18 cellular contexts compared by ENCODE assay signal in the genomic region with DNA sequence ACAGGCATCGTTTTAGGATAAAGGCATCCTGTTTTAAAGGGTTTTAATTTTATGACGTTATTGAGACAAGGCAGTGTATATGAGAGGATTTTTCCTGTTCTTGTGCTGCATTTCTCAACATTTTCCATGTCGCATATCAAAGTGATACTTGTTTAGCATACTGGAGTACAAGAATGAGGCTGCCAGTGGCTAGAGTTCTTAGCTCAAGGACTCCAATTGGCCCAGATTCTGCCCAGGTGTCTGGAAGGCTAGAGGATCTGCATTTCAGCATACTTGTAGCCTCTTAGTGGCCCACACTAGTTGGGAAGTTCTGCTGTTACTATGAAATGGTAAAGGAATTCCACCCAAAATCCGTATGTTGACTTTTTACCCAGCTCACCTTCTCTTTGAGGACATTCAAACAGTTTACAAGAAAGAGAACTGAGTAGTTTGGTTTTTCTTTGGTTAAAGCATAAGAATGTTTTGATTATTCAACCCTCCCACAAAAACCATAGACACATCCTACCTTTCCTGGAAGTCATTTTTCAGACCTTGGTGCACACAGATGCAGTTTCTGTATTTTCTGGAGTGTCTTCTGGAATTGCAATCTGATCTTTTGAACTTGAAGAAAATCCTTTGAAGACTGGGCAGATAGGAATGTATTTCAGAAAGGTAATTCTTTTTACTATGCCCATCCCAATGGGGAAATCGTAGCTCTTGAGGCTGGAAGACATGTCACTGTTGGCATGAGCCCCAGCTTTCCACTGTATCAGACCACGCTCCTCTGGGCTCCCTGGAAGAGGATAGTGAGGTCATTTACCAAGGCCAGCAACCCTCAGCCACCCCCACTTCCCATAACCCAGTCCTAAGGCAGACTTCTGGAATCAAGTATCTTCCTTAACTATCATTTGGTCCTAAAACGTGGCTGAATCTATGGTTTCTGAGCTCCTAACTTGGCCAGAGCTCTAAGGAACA. TPM values are rescaled to one million over a fixed set of nuclear protein-coding genes. Genes with fewer than 3 reads are reported as not detected.
DNase-seq lines count a peak whose midpoint lies in the region; ATAC-seq, FAIRE-seq and TF ChIP-seq lines count a peak whose summit lies in the region.
"Had no signal": no experiment of that assay in that cellular context is flagged by ENCODE, and none has a peak within 500 bp of the region (broad histone marks: within the 10 kb centered on the region; RNA-seq: fewer than 3 reads in every experiment).

No MANE protein-coding gene starts in this region.

- H3K9ac ChIP-seq in DND-41 (ENCODE audit: low read depth, low read length) (no peak overlapping the region), K562 (ENCODE audit: insufficient read depth in 1 of 2, low read depth in 2 of 2, low read length in 2 of 2) (no peak overlapping the region)
- H3K9ac ChIP-seq: BLaER1 had no signal

- CTCF ChIA-PET in K562 (lab: Yijun Ruan, JAX; ENCODE audit: low intra/inter-chr PET ratio) = no interaction called here

- POLR2A ChIA-PET in K562 (lab: Yijun Ruan, JAX) = interaction anchor here (0.6 to 2.4 kb wide), 8 partner anchors 10 to 412 kb away, joined by 3 to 8 read pairs (median 4); a partner anchor contains a TSS

- H3K27me3 Mint-ChIP-seq in natural killer cell treated with Interleukin-12 subunit alpha and Interleukin-12 subunit beta and Interleukin-15 and Interleukin-18, amount 100 ng/mL, for 72 hours = no peaks in the 10 kb centered on the region
- H3K27me3 Mint-ChIP-seq: effector memory CD8-positive, alpha-beta T cell had no signal

- DNase-seq in DND-41 (no peak), NCI-H226 (peak; percentile 44), K562 (ENCODE audit: extremely low read depth in 1 of 4, low spot score in 3 of 4) (no peak), germinal center (ENCODE audit: low spot score) (no peak), suprapubic skin (ENCODE audit: low spot score in 2 of 2) (no peak)
- DNase-seq in natural killer cell treated with Interleukin-12 subunit alpha and Interleukin-12 subunit beta and Interleukin-15 and Interleukin-18, amount 100 ng/mL, for 72 hours (ENCODE audit: low spot score) = no peak
- DNase-seq: DMS79; effector memory CD8-positive, alpha-beta T cell; foreskin melanocyte; NCI-H2029; SIG-M5; stimulated activated CD4-positive, alpha-beta T cell treated with anti-CD3 and anti-CD28 coated beads, Interleukin-12 subunit alpha, Interleukin-12 subunit beta, amount 100 ng/mL, for 4 hours; upper lobe of left lung had no signal

- no peak for TF ChIP-seq RAD21 in K562 (CRISPR knock-in tag; conservative IDR thresholded peaks at IDR 0.05 in 1 of 2, IDR thresholded peaks at IDR 0.05 in 1 of 2)

- no peaks in the 10 kb centered on the region for H3K4me1 ChIP-seq in DND-41 (ENCODE audit: insufficient read depth, low read length)
- no peaks in the 10 kb centered on the region for H3K4me1 ChIP-seq in K562 (replicated peaks in 1 of 2; ENCODE audit: control insufficient read depth in 2 of 2, insufficient read depth in 2 of 2, low read length in 2 of 2)
- peaks cover 11% of the 10 kb centered on the region for H3K4me1 ChIP-seq in suprapubic skin
- H3K4me1 ChIP-seq: upper lobe of left lung had no signal

- H3K79me2 ChIP-seq in DND-41 (ENCODE audit: insufficient read depth, low read length) = peaks cover 13% of the 10 kb centered on the region
- no peaks in the 10 kb centered on the region for H3K79me2 ChIP-seq in K562 (ENCODE audit: control insufficient read depth, insufficient read depth, low read length)

- intact Hi-C loops in K562 (cut with micrococcal nuclease) = no loop called here

- TF ChIP-seq EP300 in K562 (IDR thresholded peaks at IDR 0.05; ENCODE audit: low read length) (no peak), suprapubic skin (IDR thresholded peaks at IDR 0.05) (no peak)

- no peak for FAIRE-seq in K562 (lab: Jason Lieb, UNC)
- FAIRE-seq: bronchial epithelial cell had no signal

- peak overlapping the region; percentile 21 to 56 for H3K27ac Mint-ChIP-seq in natural killer cell treated with Interleukin-12 subunit alpha and Interleukin-12 subunit beta and Interleukin-15 and Interleukin-18, amount 100 ng/mL, for 72 hours

- TF ChIP-seq CTCF in DND-41 (IDR thresholded peaks at IDR 0.05; ENCODE audit: borderline replicate concordance, extremely low read depth, low read length, poor library complexity, severe bottlenecking) = no peak
- no peak for TF ChIP-seq CTCF in K562 (IDR thresholded peaks at IDR 0.05 in 2 of 3, conservative IDR thresholded peaks at IDR 0.05 in 1 of 3; ENCODE audit: insufficient read depth in 2 of 3, low read depth in 1 of 3, low read length in 3 of 3)
- no peak for TF ChIP-seq CTCF in suprapubic skin (IDR thresholded peaks at IDR 0.05)

- in situ Hi-C loops in K562 (cut with MboI) = no loop called here

- H3K27ac ChIP-seq in DND-41 (ENCODE audit: low read length) (0 out of 2 replicates have a peak overlapping the region, but pooled peaks have one; percentile 2), K562 (ENCODE audit: extremely low read depth, low read depth, low read length) (no peak overlapping the region), suprapubic skin (no peak overlapping the region)
- H3K27ac ChIP-seq: BLaER1, upper lobe of left lung had no signal

- H2AFZ ChIP-seq in DND-41 (ENCODE audit: low read depth, low read length) (no peak overlapping the region), K562 (ENCODE audit: low read depth, low read length) (no peak overlapping the region)

- ATAC-seq in DND-41 (ENCODE audit: insufficient read depth, low read depth) = no peak
- no peak for ATAC-seq in K562
- no peak for ATAC-seq in natural killer cell treated with Interleukin-12 subunit alpha and Interleukin-12 subunit beta and Interleukin-15 and Interleukin-18, amount 100 ng/mL, for 72 hours
- ATAC-seq in GM21447 (IDR thresholded peaks at IDR 0.05; ENCODE audit: unreplicated experiment) = no peak
- ATAC-seq: effector memory CD8-positive, alpha-beta T cell had no signal

- H4K20me1 ChIP-seq in DND-41 (ENCODE audit: insufficient read depth, low read length) = 0 out of 2 replicates have a peak, but pooled peaks cover 9% of the 10 kb centered on the region
- H4K20me1 ChIP-seq in K562 (replicated peaks; ENCODE audit: control insufficient read depth, insufficient read depth, low read length) = peaks cover under 1% of the 10 kb centered on the region; the same call in 1 of the 2 replicates

- H3K36me3 ChIP-seq in DND-41 (ENCODE audit: insufficient read depth, low read length) = peaks cover 69% of the 10 kb centered on the region
- H3K36me3 ChIP-seq in K562 (ENCODE audit: control insufficient read depth, insufficient read depth, low read length) = peaks cover 40% of the 10 kb centered on the region
- peaks cover 57% of the 10 kb centered on the region for H3K36me3 ChIP-seq in suprapubic skin

- H3K27me3 ChIP-seq in DND-41 (ENCODE audit: insufficient read depth, low read length, poor library complexity) (no peaks in the 10 kb centered on the region), K562 (ENCODE audit: control insufficient read depth in 2 of 2, insufficient read depth in 2 of 2, low read length in 2 of 2) (no peaks in the 10 kb centered on the region), suprapubic skin (no peaks in the 10 kb centered on the region)
- H3K27me3 ChIP-seq: BLaER1, upper lobe of left lung had no signal

- peaks cover 5 to 6% of the 10 kb centered on the region in 2 donors for H3K4me1 Mint-ChIP-seq in natural killer cell treated with Interleukin-12 subunit alpha and Interleukin-12 subunit beta and Interleukin-15 and Interleukin-18, amount 100 ng/mL, for 72 hours (ENCODE audit: low read depth in 2 of 2)

- WGBS in K562 (ENCODE audit: insufficient coverage, low coverage, missing lambda C conversion rate) = 70% methylated on average over 7 of the region's 7 CpGs
- WGBS in suprapubic skin = 81% methylated on average over 7 of the region's 7 CpGs

- TF ChIP-seq POLR2A in K562 (conservative IDR thresholded peaks at IDR 0.05) (no peak), suprapubic skin (IDR thresholded peaks at IDR 0.05) (no peak)

- no peaks in the 10 kb centered on the region for H3K9me1 ChIP-seq in K562 (ENCODE audit: control insufficient read depth, insufficient read depth, low read length)

- BruUV-seq in K562 (replicated peaks; lab: Mats Ljungman, UMichigan) = TSS peak; percentile 7

- H3K4me3 Mint-ChIP-seq in natural killer cell treated with Interleukin-12 subunit alpha and Interleukin-12 subunit beta and Interleukin-15 and Interleukin-18, amount 100 ng/mL, for 72 hours = no peak overlapping the region
- H3K4me3 Mint-ChIP-seq: effector memory CD8-positive, alpha-beta T cell had no signal

- H3K36me3 Mint-ChIP-seq in natural killer cell treated with Interleukin-12 subunit alpha and Interleukin-12 subunit beta and Interleukin-15 and Interleukin-18, amount 100 ng/mL, for 72 hours = peaks cover 9% of the 10 kb centered on the region

- H3K9me3 Mint-ChIP-seq in natural killer cell treated with Interleukin-12 subunit alpha and Interleukin-12 subunit beta and Interleukin-15 and Interleukin-18, amount 100 ng/mL, for 72 hours = no peaks in the 10 kb centered on the region
- H3K9me3 Mint-ChIP-seq: effector memory CD8-positive, alpha-beta T cell had no signal

- H3K9me3 ChIP-seq in DND-41 (ENCODE audit: insufficient read depth, low read length, severe bottlenecking) (no peaks in the 10 kb centered on the region), K562 (replicated peaks; ENCODE audit: control insufficient read depth, insufficient read depth, low read depth, low read length) (no peaks in the 10 kb centered on the region), suprapubic skin (no peaks in the 10 kb centered on the region)
- H3K9me3 ChIP-seq: BLaER1, upper lobe of left lung had no signal

- H3K4me2 ChIP-seq in DND-41 (ENCODE audit: insufficient read depth, low read length) = no peak overlapping the region
- H3K4me2 ChIP-seq in K562 (ENCODE audit: insufficient read depth, low read length) = no peak overlapping the region
- H3K4me2 ChIP-seq: BLaER1 had no signal

- no peak overlapping the region for H3K4me3 ChIP-seq in DND-41 (ENCODE audit: low read depth in 1 of 2, low read length in 2 of 2)
- no peak overlapping the region for H3K4me3 ChIP-seq in K562
- no peak overlapping the region for H3K4me3 ChIP-seq in suprapubic skin
- H3K4me3 ChIP-seq: BLaER1, upper lobe of left lung had no signal

RNA-seq across cellular contexts. Expression of a gene that starts 11.3 kb away (rescaled TPM):
- total RNA-seq in K562 (2011; cell fraction: chromatin; rRNA removed; ENCODE audit: low replicate concordance) = 1.0 TPM in 1 of 2 replicates, not detected in the other
- total RNA-seq in K562 (2011; cell fraction: nucleolus; rRNA removed) = 0.79 and 1.2 TPM in 2 replicates
- 1.5 and 1.7 TPM in 2 replicates for total RNA-seq in K562 (2011; cell fraction: nucleoplasm; rRNA removed)
- not detected in 2 replicates for total RNA-seq in K562 (2014; rRNA removed)
- total RNA-seq in K562 (2014; rRNA removed; fragmentation: Illumina TruSeq; extraction: Trizol) = not detected in 2 replicates
- total RNA-seq in K562 (2015; rRNA removed; fragmentation: Illumina TruSeq; extraction: Trizol) = not detected in 2 replicates
- total RNA-seq in K562 (2021) = 0.40 TPM in 1 of 2 replicates, not detected in the other
- 0.08 TPM in 1 of 2 replicates, not detected in the other for polyA plus RNA-seq in K562 (2011; rRNA removed)
- polyA plus RNA-seq in K562 (2011; cell fraction: cytosol; rRNA removed) = 0.10 TPM in 1 of 2 replicates, not detected in the other
- polyA plus RNA-seq in K562 (2011; cell fraction: nucleus; rRNA removed) = 0.37 and 0.81 TPM in 2 replicates
- 0.25 and 0.58 TPM in 2 replicates for polyA plus RNA-seq in K562 (2012)
- 0.04 TPM in 1 of 2 replicates, not detected in the other for polyA plus RNA-seq in K562 (2014; fragmentation: Illumina TruSeq; extraction: Trizol)
- under 1 TPM; 0.03 to 0.06 TPM for polyA plus RNA-seq in K562 (2014; fragmentation: Nextera tagmentation; extraction: Ambion mirVana)
- polyA plus RNA-seq in K562 (2014; rRNA removed) = 0.20 TPM in 1 of 2 replicates, not detected in the other
- polyA minus RNA-seq in K562 (2011; rRNA and poly(A)+ RNA removed) = 0.21 TPM in 1 of 2 replicates, not detected in the other
- not detected in 2 replicates for polyA minus RNA-seq in K562 (2011; cell fraction: cytosol; rRNA and poly(A)+ RNA removed)
- 0.13 TPM in 1 of 2 replicates, not detected in the other for polyA minus RNA-seq in K562 (2011; cell fraction: nucleus; rRNA and poly(A)+ RNA removed)
- total RNA-seq in natural killer cell treated with Interleukin-12 subunit alpha and Interleukin-12 subunit beta and Interleukin-15 and Interleukin-18, amount 100 ng/mL, for 72 hours = under 1 TPM; 0.36 to 0.78 TPM
- 1 to 10 TPM in 3 of 4 donors, not detected in 1; 2.3 to 6.4 (median 3.0) TPM for total RNA-seq in suprapubic skin
- total RNA-seq: bronchial epithelial cell, LHCN-M2, osteocyte had no signal

RNA-seq across cellular contexts. Expression of a gene that starts 18.0 kb away (rescaled TPM):
- total RNA-seq in K562 (2011; cell fraction: chromatin; rRNA removed; ENCODE audit: low replicate concordance) = 0.65 and 3.0 TPM in 2 replicates
- 1.6 and 2.5 TPM in 2 replicates for total RNA-seq in K562 (2011; cell fraction: nucleolus; rRNA removed)
- 0.73 and 1.3 TPM in 2 replicates for total RNA-seq in K562 (2011; cell fraction: nucleoplasm; rRNA removed)
- total RNA-seq in K562 (2014; rRNA removed) (0.37 TPM in 1 of 2 replicates, not detected in the other), K562 (2014; rRNA removed; fragmentation: Illumina TruSeq; extraction: Trizol) (not detected in 2 replicates), K562 (2015; rRNA removed; fragmentation: Illumina TruSeq; extraction: Trizol) (not detected in 2 replicates), K562 (2021) (0.31 TPM in 2 replicates), suprapubic skin (not detected)
- polyA plus RNA-seq in K562 (2011; rRNA removed) (0.13 and 0.15 TPM in 2 replicates), K562 (2014; fragmentation: Illumina TruSeq; extraction: Trizol) (not detected in 2 replicates), K562 (2014; fragmentation: Nextera tagmentation; extraction: Ambion mirVana) (not detected), K562 (2014; rRNA removed) (0.13 TPM in 1 of 2 replicates, not detected in the other)
- polyA plus RNA-seq in K562 (2011; cell fraction: cytosol; rRNA removed) = not detected in 2 replicates
- polyA plus RNA-seq in K562 (2011; cell fraction: nucleus; rRNA removed) = 0.29 and 0.36 TPM in 2 replicates
- 0.13 and 0.89 TPM in 2 replicates for polyA plus RNA-seq in K562 (2012)
- polyA minus RNA-seq in K562 (2011; rRNA and poly(A)+ RNA removed) = 0.14 TPM in 1 of 2 replicates, not detected in the other
- polyA minus RNA-seq in K562 (2011; cell fraction: cytosol; rRNA and poly(A)+ RNA removed) = not detected in 2 replicates
- polyA minus RNA-seq in K562 (2011; cell fraction: nucleus; rRNA and poly(A)+ RNA removed) = 0.13 and 0.78 TPM in 2 replicates
- 10 to 100 TPM; 10.3 to 27.6 TPM for total RNA-seq in natural killer cell treated with Interleukin-12 subunit alpha and Interleukin-12 subunit beta and Interleukin-15 and Interleukin-18, amount 100 ng/mL, for 72 hours
- total RNA-seq: bronchial epithelial cell, LHCN-M2, osteocyte had no signal

RNA-seq across cellular contexts. Expression of a gene that starts 23.1 kb away (rescaled TPM):
- 1.1 and 4.1 TPM in 2 replicates for total RNA-seq in K562 (2011; cell fraction: chromatin; rRNA removed; ENCODE audit: low replicate concordance)
- total RNA-seq in K562 (2011; cell fraction: nucleolus; rRNA removed) = 3.4 and 4.3 TPM in 2 replicates
- 2.1 and 2.2 TPM in 2 replicates for total RNA-seq in K562 (2011; cell fraction: nucleoplasm; rRNA removed)
- total RNA-seq in K562 (2014; rRNA removed) = 1.1 and 1.2 TPM in 2 replicates
- total RNA-seq in K562 (2014; rRNA removed; fragmentation: Illumina TruSeq; extraction: Trizol) = 0.33 and 0.35 TPM in 2 replicates
- total RNA-seq in K562 (2015; rRNA removed; fragmentation: Illumina TruSeq; extraction: Trizol) = 0.58 and 0.75 TPM in 2 replicates
- total RNA-seq in K562 (2021) = 1.6 and 1.8 TPM in 2 replicates
- 0.45 and 0.47 TPM in 2 replicates for polyA plus RNA-seq in K562 (2011; rRNA removed)
- polyA plus RNA-seq in K562 (2011; cell fraction: cytosol; rRNA removed) = 0.47 and 1.6 TPM in 2 replicates
- polyA plus RNA-seq in K562 (2011; cell fraction: nucleus; rRNA removed) = 1.3 and 2.6 TPM in 2 replicates
- polyA plus RNA-seq in K562 (2012) = 0.85 and 3.5 TPM in 2 replicates
- polyA plus RNA-seq in K562 (2014; fragmentation: Illumina TruSeq; extraction: Trizol) = 0.42 and 0.57 TPM in 2 replicates
- polyA plus RNA-seq in K562 (2014; fragmentation: Nextera tagmentation; extraction: Ambion mirVana) = under 1 TPM; 0.01 TPM
- polyA plus RNA-seq in K562 (2014; rRNA removed) = 1.2 and 1.5 TPM in 2 replicates
- polyA minus RNA-seq in K562 (2011; rRNA and poly(A)+ RNA removed) = 0.27 and 0.60 TPM in 2 replicates
- polyA minus RNA-seq in K562 (2011; cell fraction: cytosol; rRNA and poly(A)+ RNA removed) = 0.76 TPM in 1 of 2 replicates, not detected in the other
- 0.67 and 0.94 TPM in 2 replicates for polyA minus RNA-seq in K562 (2011; cell fraction: nucleus; rRNA and poly(A)+ RNA removed)
- 1 to 10 TPM; 3.4 to 6.6 TPM for total RNA-seq in natural killer cell treated with Interleukin-12 subunit alpha and Interleukin-12 subunit beta and Interleukin-15 and Interleukin-18, amount 100 ng/mL, for 72 hours
- under 1 TPM; 0.08 to 0.44 (median 0.35) TPM for total RNA-seq in suprapubic skin

RNA-seq across cellular contexts. Expression of a gene that starts 30.1 kb away (rescaled TPM):
- total RNA-seq in K562 (2011; cell fraction: chromatin; rRNA removed; ENCODE audit: low replicate concordance) = 45.9 and 94.2 TPM in 2 replicates
- 26.8 and 27.1 TPM in 2 replicates for total RNA-seq in K562 (2011; cell fraction: nucleolus; rRNA removed)
- total RNA-seq in K562 (2011; cell fraction: nucleoplasm; rRNA removed) = 49.4 and 71.2 TPM in 2 replicates
- 84.5 and 89.3 TPM in 2 replicates for total RNA-seq in K562 (2014; rRNA removed)
- 96.6 and 114 TPM in 2 replicates for total RNA-seq in K562 (2014; rRNA removed; fragmentation: Illumina TruSeq; extraction: Trizol)
- 67.0 and 78.3 TPM in 2 replicates for total RNA-seq in K562 (2015; rRNA removed; fragmentation: Illumina TruSeq; extraction: Trizol)
- total RNA-seq in K562 (2021) = 100 and 108 TPM in 2 replicates
- polyA plus RNA-seq in K562 (2011; rRNA removed) = 148 and 173 TPM in 2 replicates
- 36.9 and 70.8 TPM in 2 replicates for polyA plus RNA-seq in K562 (2011; cell fraction: cytosol; rRNA removed)
- 19.2 and 31.0 TPM in 2 replicates for polyA plus RNA-seq in K562 (2011; cell fraction: nucleus; rRNA removed)
- 115 and 142 TPM in 2 replicates for polyA plus RNA-seq in K562 (2012)
- polyA plus RNA-seq in K562 (2014; fragmentation: Illumina TruSeq; extraction: Trizol) = 177 and 187 TPM in 2 replicates
- polyA plus RNA-seq in K562 (2014; fragmentation: Nextera tagmentation; extraction: Ambion mirVana) = 100 to 1,000 TPM; 152 to 180 TPM
- 114 and 128 TPM in 2 replicates for polyA plus RNA-seq in K562 (2014; rRNA removed)
- 101 and 135 TPM in 2 replicates for polyA minus RNA-seq in K562 (2011; rRNA and poly(A)+ RNA removed)
- 59.9 and 67.9 TPM in 2 replicates for polyA minus RNA-seq in K562 (2011; cell fraction: cytosol; rRNA and poly(A)+ RNA removed)
- 12.5 and 26.5 TPM in 2 replicates for polyA minus RNA-seq in K562 (2011; cell fraction: nucleus; rRNA and poly(A)+ RNA removed)
- 10 to 100 TPM; 38.1 to 77.5 TPM for total RNA-seq in natural killer cell treated with Interleukin-12 subunit alpha and Interleukin-12 subunit beta and Interleukin-15 and Interleukin-18, amount 100 ng/mL, for 72 hours
- total RNA-seq in suprapubic skin = 10 to 100 TPM; 50.3 to 71.0 (median 53.5) TPM

RNA-seq across cellular contexts. Expression of a gene that starts 32.1 kb away (rescaled TPM):
- 13.3 and 27.5 TPM in 2 replicates for total RNA-seq in K562 (2011; cell fraction: chromatin; rRNA removed; ENCODE audit: low replicate concordance)
- 19.8 and 20.0 TPM in 2 replicates for total RNA-seq in K562 (2011; cell fraction: nucleolus; rRNA removed)
- 14.7 and 17.5 TPM in 2 replicates for total RNA-seq in K562 (2011; cell fraction: nucleoplasm; rRNA removed)
- total RNA-seq in K562 (2014; rRNA removed) (10.7 and 12.6 TPM in 2 replicates), K562 (2014; rRNA removed; fragmentation: Illumina TruSeq; extraction: Trizol) (9.3 and 9.6 TPM in 2 replicates), K562 (2015; rRNA removed; fragmentation: Illumina TruSeq; extraction: Trizol) (5.8 and 7.2 TPM in 2 replicates), K562 (2021) (6.0 and 8.0 TPM in 2 replicates), suprapubic skin (1 to 10 TPM in 3 of 4 donors, not detected in 1; 1.3 to 2.2 (median 1.4) TPM)
- polyA plus RNA-seq in K562 (2011; rRNA removed) (4.9 and 7.4 TPM in 2 replicates), K562 (2014; fragmentation: Illumina TruSeq; extraction: Trizol) (10.2 and 10.4 TPM in 2 replicates), K562 (2014; fragmentation: Nextera tagmentation; extraction: Ambion mirVana) (1 to 10 TPM; 4.1 to 4.6 TPM), K562 (2014; rRNA removed) (9.9 and 14.4 TPM in 2 replicates)
- polyA plus RNA-seq in K562 (2011; cell fraction: cytosol; rRNA removed) = 1.4 and 1.9 TPM in 2 replicates
- polyA plus RNA-seq in K562 (2011; cell fraction: nucleus; rRNA removed) = 5.4 and 7.1 TPM in 2 replicates
- 10.1 and 11.8 TPM in 2 replicates for polyA plus RNA-seq in K562 (2012)
- polyA minus RNA-seq in K562 (2011; rRNA and poly(A)+ RNA removed) = 4.3 and 5.1 TPM in 2 replicates
- polyA minus RNA-seq in K562 (2011; cell fraction: cytosol; rRNA and poly(A)+ RNA removed) = 1.4 TPM in 1 of 2 replicates, not detected in the other
- polyA minus RNA-seq in K562 (2011; cell fraction: nucleus; rRNA and poly(A)+ RNA removed) = 2.8 and 4.1 TPM in 2 replicates
- total RNA-seq in natural killer cell treated with Interleukin-12 subunit alpha and Interleukin-12 subunit beta and Interleukin-15 and Interleukin-18, amount 100 ng/mL, for 72 hours = 1 to 10 TPM; 6.4 to 7.2 TPM
